Comparison of ENCODE assay signal across 9 cellular contexts in the genomic region with DNA sequence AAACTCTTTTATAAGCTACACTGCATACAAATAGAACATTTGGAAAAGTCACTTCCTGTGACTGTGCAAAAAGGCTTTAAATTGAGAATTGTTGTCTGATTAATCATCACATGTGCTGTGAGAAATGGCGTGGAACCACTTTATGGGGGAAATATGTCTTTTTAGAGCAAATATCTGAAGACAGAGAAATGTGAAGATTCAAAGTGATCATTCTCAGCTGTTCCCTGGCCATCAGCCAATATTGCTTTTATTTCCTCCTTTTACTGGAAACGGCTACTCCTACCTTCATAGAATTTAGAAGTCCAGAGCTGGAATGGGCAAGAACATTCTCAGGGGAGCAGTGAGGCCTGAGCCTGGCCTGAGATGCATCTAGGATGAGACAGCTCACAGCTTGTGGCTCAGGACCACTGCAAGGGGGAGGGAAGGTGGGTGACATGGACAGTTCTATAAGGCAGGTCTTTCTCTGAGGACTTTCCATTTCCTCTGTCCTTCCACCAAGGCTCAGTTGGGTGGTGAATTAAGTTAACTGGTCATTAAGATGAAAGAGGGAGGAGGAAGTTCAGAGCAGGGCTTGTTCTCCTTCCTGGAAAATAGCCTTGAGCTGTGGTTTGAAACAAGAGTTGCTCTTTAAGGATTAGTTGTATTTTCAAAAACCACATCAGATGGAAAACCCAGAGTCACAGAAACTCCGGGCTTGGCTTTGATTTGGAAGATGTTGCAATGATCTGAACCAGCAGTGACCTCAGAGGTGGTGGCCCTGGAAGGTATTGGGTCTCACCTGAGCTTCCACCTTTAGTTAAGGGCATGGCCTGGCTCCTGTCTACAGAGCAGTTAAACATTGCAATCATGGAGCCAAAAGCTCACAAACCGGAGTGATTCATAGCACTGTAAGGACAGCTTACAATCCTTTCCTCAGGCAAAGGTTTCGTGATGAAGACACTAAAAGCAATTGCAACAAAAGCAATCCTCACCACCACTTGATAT.
A peak's percentile ranks its signal among the peaks of the same experiment; 100 is the strongest.
DNase-seq lines count a peak whose midpoint lies in the region; ATAC-seq, FAIRE-seq and TF ChIP-seq lines count a peak whose summit lies in the region.
"Had no signal": no experiment of that assay in that cellular context is flagged by ENCODE, and none has a peak within 500 bp of the region (broad histone marks: within the 10 kb centered on the region; RNA-seq: fewer than 3 reads in every experiment).

No MANE protein-coding gene starts in this region.

- H3K9me3 ChIP-seq in SK-N-MC (ENCODE audit: low read depth, low read length) (no peaks in the 10 kb centered on the region), skeletal muscle satellite cell (replicated peaks; ENCODE audit: low read length) (no peaks in the 10 kb centered on the region)

- no peak for TF ChIP-seq POLR2A in H54 (IDR thresholded peaks at IDR 0.05; ENCODE audit: low read depth, low read length)

- H3K9ac ChIP-seq in SK-N-MC (ENCODE audit: insufficient read length) (peak overlapping the region; percentile 79), skeletal muscle satellite cell (ENCODE audit: low read depth, low read length) (peak overlapping the region; percentile 76)
- H3K9ac ChIP-seq: KMS-11 had no signal

- peaks cover 28% of the 10 kb centered on the region for H3K4me1 ChIP-seq in skeletal muscle satellite cell (ENCODE audit: control insufficient read depth, insufficient read depth, low read length)

- no peaks in the 10 kb centered on the region for H3K27me3 ChIP-seq in skeletal muscle satellite cell (ENCODE audit: control insufficient read depth, insufficient read depth, low read length)

- no peak for FAIRE-seq in H54 (lab: Jason Lieb, UNC)

- DNase-seq in GM03348 (ENCODE audit: low spot score) (peak; percentile 72), SK-N-MC (ENCODE audit: low read depth, low spot score) (no peak), fibroblast of the conjunctiva (ENCODE audit: low read depth) (peak; percentile 50), coronary artery (ENCODE audit: low spot score) (no peak), H54 (ENCODE audit: insufficient read length, low spot score) (no peak)
- no peak for DNase-seq in activated CD4-positive, alpha-beta T cell treated with anti-CD3 and anti-CD28 coated beads, Interleukin-2, amount 50 U/mL, for 4 hours

- H3K4me3 ChIP-seq in SK-N-MC: peak overlapping the region; percentile 50
- no peak overlapping the region for H3K4me3 ChIP-seq in skeletal muscle satellite cell (ENCODE audit: low read length)
- H3K4me3 ChIP-seq in coronary artery: no peak overlapping the region

- ATAC-seq in HG03159 (IDR thresholded peaks at IDR 0.05; ENCODE audit: unreplicated experiment): no peak

- peak overlapping the region; percentile 56 for H3K4me2 ChIP-seq in skeletal muscle satellite cell (ENCODE audit: low read length)
- H3K4me2 ChIP-seq: KMS-11 had no signal

- no peak for TF ChIP-seq CTCF in coronary artery (IDR thresholded peaks at IDR 0.05)

- H3K36me3 ChIP-seq in SK-N-MC (ENCODE audit: insufficient read depth, low read length) (no peaks in the 10 kb centered on the region), skeletal muscle satellite cell (ENCODE audit: insufficient read depth, low read length) (no peaks in the 10 kb centered on the region)

- peak overlapping the region; percentile 99 for H3K27ac ChIP-seq in SK-N-MC
- H3K27ac ChIP-seq in coronary artery: peak overlapping the region in 1 of 2 donors; percentile 77
- H3K27ac ChIP-seq: KMS-11 had no signal

Comparison
In these comparisons a context has a peak if more than half of its experiments do, and no peak if none do; other contexts are left out.
1. DNase-seq: peak in GM03348 (single experiment) and fibroblast of the conjunctiva (single experiment); none in SK-N-MC (single experiment), coronary artery (single experiment), H54 (single experiment) and activated CD4-positive, alpha-beta T cell treated with anti-CD3 and anti-CD28 coated beads, Interleukin-2, amount 50 U/mL, for 4 hours (0 of 2).